ENCODE assay signal across 9 cellular contexts in genomic region chr6:28267695-28268059, GRCh38. TPM values are rescaled to one million over a fixed set of nuclear protein-coding genes. Genes with fewer than 3 reads are reported as not detected.
A peak's percentile ranks its signal among the peaks of the same experiment; 100 is the strongest.
DNase-seq lines count a peak whose midpoint lies in the region; ATAC-seq and TF ChIP-seq lines count a peak whose summit lies in the region.
"Had no signal": no experiment of that assay in that cellular context is flagged by ENCODE, and none has a peak within 500 bp of the region (broad histone marks: within the 10 kb centered on the region; RNA-seq: fewer than 3 reads in every experiment).

No MANE protein-coding gene starts in this region.

- no peak overlapping the region for H3K4me3 Mint-ChIP-seq in activated CD8-positive, alpha-beta memory T cell treated with anti-CD3 and anti-CD28 coated beads, Interleukin-2, amount 10 ng/mL, durations not matched to agents 7 days and 5 days

- no peaks in the 10 kb centered on the region for H3K9me3 Mint-ChIP-seq in activated CD8-positive, alpha-beta memory T cell treated with anti-CD3 and anti-CD28 coated beads, Interleukin-2, amount 10 ng/mL, durations not matched to agents 7 days and 5 days (ENCODE audit: low read depth)

- ATAC-seq in body of pancreas (no peak), left lung (no peak), GM18873 (IDR thresholded peaks at IDR 0.05; ENCODE audit: low FRiP score, unreplicated experiment) (no peak)
- ATAC-seq in activated CD8-positive, alpha-beta memory T cell treated with anti-CD3 and anti-CD28 coated beads, Interleukin-2, amount 10 ng/mL, durations not matched to agents 7 days and 5 days = no peak

- TF ChIP-seq POLR2A in body of pancreas (IDR thresholded peaks at IDR 0.05) = no peak

- H3K9me3 ChIP-seq in body of pancreas (no peaks in the 10 kb centered on the region), left lung (no peaks in the 10 kb centered on the region), thymus (ENCODE audit: control insufficient read depth) (no peaks in the 10 kb centered on the region)

- 0 to 4% methylated on average over 1 of the region's 1 CpG for WGBS in body of pancreas, 2 donors
- 5% methylated on average over 1 of the region's 1 CpG for WGBS in thymus

- H3K36me3 Mint-ChIP-seq in activated CD8-positive, alpha-beta memory T cell treated with anti-CD3 and anti-CD28 coated beads, Interleukin-2, amount 10 ng/mL, durations not matched to agents 7 days and 5 days = peaks cover 15% of the 10 kb centered on the region

- H3K4me3 ChIP-seq in HFF-Myc (replicated peaks; ENCODE audit: low read depth, low read length) (peak overlapping the region; percentile 72), body of pancreas (peak overlapping the region; percentile 79 to 83), left lung (peak overlapping the region; percentile 51 to 68), thymus (ENCODE audit: low read length) (peak overlapping the region; percentile 77)

- CTCF ChIA-PET in activated CD8-positive, alpha-beta memory T cell treated with anti-CD3 and anti-CD28 coated beads, Interleukin-2, amount 10 ng/mL, durations not matched to agents 7 days and 5 days (lab: Charles Lee) = interaction anchor here (1.3 to 2.7 kb wide), 4 partner anchors 8 to 88 kb away, joined by 6 to 21 read pairs (median 12); partner anchors contain the start of genes PGBD1 and ZKSCAN4

- no peak for TF ChIP-seq CTCF in HFF-Myc (IDR thresholded peaks at IDR 0.05; ENCODE audit: low read depth, low read length, missing control alignments)
- TF ChIP-seq CTCF in body of pancreas (IDR thresholded peaks at IDR 0.05) = no peak
- TF ChIP-seq CTCF in left lung (IDR thresholded peaks at IDR 0.05) = no peak

- H3K27me3 ChIP-seq in body of pancreas (no peaks in the 10 kb centered on the region), left lung (peaks cover 0 to 5% of the 10 kb centered on the region in 2 donors), thymus (ENCODE audit: control insufficient read depth, insufficient read depth) (no peaks in the 10 kb centered on the region)

- H3K4me1 ChIP-seq in body of pancreas (peaks cover 8% of the 10 kb centered on the region), left lung (peaks cover 0 to 29% of the 10 kb centered on the region in 2 donors), thymus (ENCODE audit: control insufficient read depth, insufficient read depth, low read length) (no peaks in the 10 kb centered on the region)

- peaks cover 3% of the 10 kb centered on the region for H3K27me3 Mint-ChIP-seq in activated CD8-positive, alpha-beta memory T cell treated with anti-CD3 and anti-CD28 coated beads, Interleukin-2, amount 10 ng/mL, durations not matched to agents 7 days and 5 days

- peaks cover 0 to 4% of the 10 kb centered on the region in 2 donors for H3K36me3 ChIP-seq in body of pancreas (replicated peaks in 1 of 2; ENCODE audit: insufficient read depth in 1 of 2, low read depth in 2 of 2)
- H3K36me3 ChIP-seq in left lung = peaks cover 0 to 11% of the 10 kb centered on the region in 2 donors
- peaks cover 9% of the 10 kb centered on the region for H3K36me3 ChIP-seq in thymus (ENCODE audit: control insufficient read depth, insufficient read depth)

- H3K27ac Mint-ChIP-seq in activated CD8-positive, alpha-beta memory T cell treated with anti-CD3 and anti-CD28 coated beads, Interleukin-2, amount 10 ng/mL, durations not matched to agents 7 days and 5 days = no peak overlapping the region

- peak overlapping the region in 2 of 4 donors; percentile 77 to 85 for H3K27ac ChIP-seq in body of pancreas
- peak overlapping the region; percentile 84 to 85 for H3K27ac ChIP-seq in left lung
- no peak overlapping the region for H3K27ac ChIP-seq in thymus (ENCODE audit: low read depth)

- intact Hi-C loops in body of pancreas (cut with DNase I) (loop anchor here (10.0 kb wide), 1 partner anchor 67 kb away; the partner anchor contains the start of gene ZSCAN31), left lung (cut with DNase I) (no loop called here)

- peaks cover 22% of the 10 kb centered on the region for H3K4me1 Mint-ChIP-seq in activated CD8-positive, alpha-beta memory T cell treated with anti-CD3 and anti-CD28 coated beads, Interleukin-2, amount 10 ng/mL, durations not matched to agents 7 days and 5 days

- DNase-seq in HFF-Myc (ENCODE audit: extremely low read depth, low read depth) = no peak
- no peak for DNase-seq in body of pancreas
- DNase-seq in left lung = no peak
- DNase-seq in NCI-H510A (lab: John Stamatoyannopoulos, UW) = no peak
- DNase-seq in globus pallidus (ENCODE audit: low spot score) = no peak
- DNase-seq in activated CD8-positive, alpha-beta memory T cell treated with anti-CD3 and anti-CD28 coated beads, Interleukin-2, amount 10 ng/mL, durations not matched to agents 7 days and 5 days = no peak
- DNase-seq: activated CD4-positive, alpha-beta T cell treated with anti-CD3 and anti-CD28 coated beads, Interleukin-2, amount 50 U/mL, for 1 hour had no signal

RNA-seq across cellular contexts. Expression of gene ZSCAN26, which starts 0.7 kb away (rescaled TPM):
- total RNA-seq in body of pancreas (10 to 100 TPM in 1 of 2 donors, 1 to 10 TPM in 1; 8.2 to 22.8 TPM), left lung (1 to 10 TPM; 9.6 to 9.9 TPM)
- 18.2 TPM for polyA plus RNA-seq in thymus
- total RNA-seq in activated CD8-positive, alpha-beta memory T cell treated with anti-CD3 and anti-CD28 coated beads, Interleukin-2, amount 10 ng/mL, durations not matched to agents 7 days and 5 days = 10 to 100 TPM in 1 of 2 experiments, 1 to 10 TPM in 1; 7.8 to 11.7 TPM

RNA-seq across cellular contexts. Expression of gene NKAPL, which starts 8.6 kb away (rescaled TPM):
- total RNA-seq in body of pancreas = under 1 TPM in 1 of 2 donors, not detected in 1; 0.52 TPM
- 1 to 10 TPM; 1.0 to 1.5 TPM for total RNA-seq in left lung
- polyA plus RNA-seq in thymus = 1.5 TPM
- total RNA-seq in activated CD8-positive, alpha-beta memory T cell treated with anti-CD3 and anti-CD28 coated beads, Interleukin-2, amount 10 ng/mL, durations not matched to agents 7 days and 5 days = under 1 TPM in 1 of 2 experiments, not detected in 1; 0.26 TPM

RNA-seq across cellular contexts. Expression of gene PGBD1, which starts 13.7 kb away (rescaled TPM):
- 1 to 10 TPM in 1 of 2 donors, under 1 TPM in 1; 0.66 to 2.3 TPM for total RNA-seq in body of pancreas
- 1 to 10 TPM; 3.8 to 4.6 TPM for total RNA-seq in left lung
- polyA plus RNA-seq in thymus = 4.5 TPM
- total RNA-seq in activated CD8-positive, alpha-beta memory T cell treated with anti-CD3 and anti-CD28 coated beads, Interleukin-2, amount 10 ng/mL, durations not matched to agents 7 days and 5 days = 1 to 10 TPM; 3.9 to 4.2 TPM

RNA-seq across cellular contexts. Expression of gene ZKSCAN4, which starts 15.6 kb away (rescaled TPM):
- 1 to 10 TPM; 2.3 to 2.6 TPM for total RNA-seq in body of pancreas
- total RNA-seq in left lung = 1 to 10 TPM; 4.9 to 5.4 TPM
- polyA plus RNA-seq in thymus = 8.6 TPM
- 1 to 10 TPM; 5.7 to 6.1 TPM for total RNA-seq in activated CD8-positive, alpha-beta memory T cell treated with anti-CD3 and anti-CD28 coated beads, Interleukin-2, amount 10 ng/mL, durations not matched to agents 7 days and 5 days

RNA-seq across cellular contexts. Expression of gene ZSCAN9, which starts 42.6 kb away (rescaled TPM):
- total RNA-seq in body of pancreas (10 to 100 TPM in 1 of 2 donors, 1 to 10 TPM in 1; 9.1 to 10.9 TPM), left lung (10 to 100 TPM; 10.6 to 12.3 TPM)
- 9.7 TPM for polyA plus RNA-seq in thymus
- total RNA-seq in activated CD8-positive, alpha-beta memory T cell treated with anti-CD3 and anti-CD28 coated beads, Interleukin-2, amount 10 ng/mL, durations not matched to agents 7 days and 5 days = 10 to 100 TPM in 1 of 2 experiments, 1 to 10 TPM in 1; 7.0 to 11.6 TPM
